In the genomic region with DNA sequence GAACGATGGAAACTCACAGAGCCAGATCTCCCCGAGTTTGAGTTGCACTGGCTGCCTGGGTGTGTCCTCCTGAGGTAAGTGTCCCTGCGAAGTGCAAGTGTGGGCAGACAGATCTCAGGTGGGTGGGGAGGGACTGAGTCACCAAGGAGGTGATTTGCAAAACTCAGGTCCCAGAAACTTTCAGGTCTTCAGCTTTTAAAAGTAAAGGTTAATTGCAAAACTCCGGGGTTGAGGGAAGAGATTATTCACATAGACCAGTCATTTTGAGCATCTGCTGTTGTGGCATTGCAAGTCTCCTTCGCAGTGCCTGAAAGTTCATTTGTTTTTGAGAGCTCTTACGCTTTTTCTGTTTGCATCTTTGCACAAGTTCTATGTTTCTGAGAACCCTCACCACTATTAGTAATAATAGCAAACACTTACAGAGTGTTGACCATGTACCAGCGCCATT, we compare ENCODE assay signal across 8 cellular contexts. TPM values are rescaled to one million over a fixed set of nuclear protein-coding genes. Genes with fewer than 3 reads are reported as not detected.
DNase-seq lines count a peak whose midpoint lies in the region; ATAC-seq lines count a peak whose summit lies in the region.

No MANE protein-coding gene starts in this region.

- DNase-seq in activated T-helper 1 cell treated with anti-CD3 and anti-CD28 coated beads, Interleukin-12 subunit alpha, Interleukin-12 subunit beta, Interleukin-2, Interleukin-4 antibody, amounts not matched to agents 30 ng/mL and 10 ng/mL and 1 ng/mL, durations not matched to agents 14 hours and 24 hours and 36 hours (ENCODE audit: low spot score), result peak; percentile 63
- DNase-seq in stimulated activated CD4-positive, alpha-beta T cell treated with anti-CD3 and anti-CD28 coated beads, Interleukin-1b, Interleukin-23, amount 100 ng/mL, for 48 hours, result peak; percentile 89
- no peak for DNase-seq in epidermal melanocyte (ENCODE audit: insufficient read length, low spot score)
- no peak for DNase-seq in H7

- peaks cover 88% of the 10 kb centered on the region for H3K36me3 Mint-ChIP-seq in activated T-helper 1 cell treated with anti-CD3 and anti-CD28 coated beads, Interleukin-12 subunit alpha, Interleukin-12 subunit beta, Interleukin-2, Interleukin-4 antibody, amounts not matched to agents 30 ng/mL and 10 ng/mL and 1 ng/mL, durations not matched to agents 14 hours and 24 hours and 36 hours (ENCODE audit: low read depth)

- intact Hi-C loops in activated T-helper 1 cell treated with anti-CD3 and anti-CD28 coated beads, Interleukin-12 subunit alpha, Interleukin-12 subunit beta, Interleukin-2, Interleukin-4 antibody, amounts not matched to agents 30 ng/mL and 10 ng/mL and 1 ng/mL, durations not matched to agents 14 hours and 24 hours and 36 hours (cut with micrococcal nuclease), result loop anchor here (1.0 to 10.0 kb wide), 11 partner anchors 20 to 1279 kb away; no protein-coding TSS in a partner anchor

- no peaks in the 10 kb centered on the region for H3K36me3 ChIP-seq in H7 (replicated peaks; ENCODE audit: control insufficient read depth, insufficient read depth, low read length)

- H3K4me3 Mint-ChIP-seq in activated T-helper 1 cell treated with anti-CD3 and anti-CD28 coated beads, Interleukin-12 subunit alpha, Interleukin-12 subunit beta, Interleukin-2, Interleukin-4 antibody, amounts not matched to agents 30 ng/mL and 10 ng/mL and 1 ng/mL, durations not matched to agents 14 hours and 24 hours and 36 hours, result peak overlapping the region; percentile 97

- ATAC-seq in GM19035 (IDR thresholded peaks at IDR 0.05; ENCODE audit: unreplicated experiment) (peak; percentile 37), HG03457 (IDR thresholded peaks at IDR 0.05; ENCODE audit: unreplicated experiment) (peak; percentile 27), HG03469 (IDR thresholded peaks at IDR 0.05; ENCODE audit: unreplicated experiment) (no peak), GM21360 (IDR thresholded peaks at IDR 0.05; ENCODE audit: unreplicated experiment) (no peak)

- no peak overlapping the region for H3K4me3 ChIP-seq in H7 (ENCODE audit: insufficient read depth, low read depth, low read length)

- H3K27me3 ChIP-seq in H7 (ENCODE audit: control insufficient read depth, insufficient read depth, low read length), result no peaks in the 10 kb centered on the region

- peak overlapping the region; percentile 93 for H3K27ac Mint-ChIP-seq in activated T-helper 1 cell treated with anti-CD3 and anti-CD28 coated beads, Interleukin-12 subunit alpha, Interleukin-12 subunit beta, Interleukin-2, Interleukin-4 antibody, amounts not matched to agents 30 ng/mL and 10 ng/mL and 1 ng/mL, durations not matched to agents 14 hours and 24 hours and 36 hours

- H3K27me3 Mint-ChIP-seq in activated T-helper 1 cell treated with anti-CD3 and anti-CD28 coated beads, Interleukin-12 subunit alpha, Interleukin-12 subunit beta, Interleukin-2, Interleukin-4 antibody, amounts not matched to agents 30 ng/mL and 10 ng/mL and 1 ng/mL, durations not matched to agents 14 hours and 24 hours and 36 hours (ENCODE audit: insufficient read depth), result no peaks in the 10 kb centered on the region

- H3K4me1 Mint-ChIP-seq in activated T-helper 1 cell treated with anti-CD3 and anti-CD28 coated beads, Interleukin-12 subunit alpha, Interleukin-12 subunit beta, Interleukin-2, Interleukin-4 antibody, amounts not matched to agents 30 ng/mL and 10 ng/mL and 1 ng/mL, durations not matched to agents 14 hours and 24 hours and 36 hours (ENCODE audit: low read depth), result peaks cover 97% of the 10 kb centered on the region

- no peaks in the 10 kb centered on the region for H3K9me3 Mint-ChIP-seq in activated T-helper 1 cell treated with anti-CD3 and anti-CD28 coated beads, Interleukin-12 subunit alpha, Interleukin-12 subunit beta, Interleukin-2, Interleukin-4 antibody, amounts not matched to agents 30 ng/mL and 10 ng/mL and 1 ng/mL, durations not matched to agents 14 hours and 24 hours and 36 hours

RNA-seq across cellular contexts. Expression of gene CD44, which starts 7.1 kb away (rescaled TPM):
- total RNA-seq in activated T-helper 1 cell treated with anti-CD3 and anti-CD28 coated beads, Interleukin-12 subunit alpha, Interleukin-12 subunit beta, Interleukin-2, Interleukin-4 antibody, amounts not matched to agents 30 ng/mL and 10 ng/mL and 1 ng/mL, durations not matched to agents 14 hours and 24 hours and 36 hours, result 547 and 550 TPM in 2 replicates
- 9.4 and 11.4 TPM in 2 replicates for total RNA-seq in H7 (2014; rRNA removed; shearing (Covaris generic))

Comparison
In these comparisons a context has a peak if more than half of its experiments do, and no peak if none do; other contexts are left out.
1. ATAC-seq: peak in GM19035 (single experiment) and HG03457 (single experiment); none in HG03469 (single experiment) and GM21360 (single experiment).
2. DNase-seq: peak in activated T-helper 1 cell treated with anti-CD3 and anti-CD28 coated beads, Interleukin-12 subunit alpha, Interleukin-12 subunit beta, Interleukin-2, Interleukin-4 antibody, amounts not matched to agents 30 ng/mL and 10 ng/mL and 1 ng/mL, durations not matched to agents 14 hours and 24 hours and 36 hours (single experiment) and stimulated activated CD4-positive, alpha-beta T cell treated with anti-CD3 and anti-CD28 coated beads, Interleukin-1b, Interleukin-23, amount 100 ng/mL, for 48 hours (single experiment); none in epidermal melanocyte (single experiment) and H7 (single experiment).
3. RNA of gene CD44, which starts 7.1 kb away (total RNA-seq): 547 to 550 TPM in activated T-helper 1 cell treated with anti-CD3 and anti-CD28 coated beads, Interleukin-12 subunit alpha, Interleukin-12 subunit beta, Interleukin-2, Interleukin-4 antibody, amounts not matched to agents 30 ng/mL and 10 ng/mL and 1 ng/mL, durations not matched to agents 14 hours and 24 hours and 36 hours; 9.4 to 11.4 TPM in H7; every median in the first group is over 10 times any median in the second.